17 cellular contexts compared by ENCODE assay signal in genomic region chr2:50125230-50125629, GRCh38.
"Had no signal": no experiment of that assay in that cellular context is flagged by ENCODE, and none has a peak within 500 bp of the region (broad histone marks: within the 10 kb centered on the region; RNA-seq: fewer than 3 reads in every experiment).

No MANE protein-coding gene starts in this region.

- H3K4me1 Mint-ChIP-seq: activated CD4-positive, alpha-beta memory T cell treated with anti-CD3 and anti-CD28 coated beads, Interleukin-2, amount 10 ng/mL, durations not matched to agents 7 days and 5 days; activated CD4-positive, alpha-beta T cell treated with anti-CD3 and anti-CD28 coated beads for 36 hours; activated naive CD8-positive, alpha-beta T cell treated with anti-CD3 and anti-CD28 coated beads for 36 hours; naive thymus-derived CD4-positive, alpha-beta T cell; stimulated activated effector memory CD8-positive, alpha-beta T cell treated with anti-CD3 and anti-CD28 coated beads, Interleukin-12 subunit alpha, Interleukin-12 subunit beta, amount 100 ng/mL, for 72 hours had no signal

- H3K27ac ChIP-seq: neutrophil, tibial artery, uterus, WERI-Rb-1 had no signal

- H3K4me3 Mint-ChIP-seq: activated CD4-positive, alpha-beta memory T cell treated with anti-CD3 and anti-CD28 coated beads, Interleukin-2, amount 10 ng/mL, durations not matched to agents 7 days and 5 days; activated CD4-positive, alpha-beta T cell treated with anti-CD3 and anti-CD28 coated beads for 36 hours; activated naive CD8-positive, alpha-beta T cell treated with anti-CD3 and anti-CD28 coated beads for 36 hours; endodermal cell; naive thymus-derived CD4-positive, alpha-beta T cell; stimulated activated effector memory CD8-positive, alpha-beta T cell treated with anti-CD3 and anti-CD28 coated beads, Interleukin-12 subunit alpha, Interleukin-12 subunit beta, amount 100 ng/mL, for 72 hours had no signal

- H3K9me3 Mint-ChIP-seq: activated CD4-positive, alpha-beta memory T cell treated with anti-CD3 and anti-CD28 coated beads, Interleukin-2, amount 10 ng/mL, durations not matched to agents 7 days and 5 days; endodermal cell had no signal

- H3K27ac Mint-ChIP-seq: activated CD4-positive, alpha-beta memory T cell treated with anti-CD3 and anti-CD28 coated beads, Interleukin-2, amount 10 ng/mL, durations not matched to agents 7 days and 5 days; activated CD4-positive, alpha-beta T cell treated with anti-CD3 and anti-CD28 coated beads for 36 hours; activated naive CD8-positive, alpha-beta T cell treated with anti-CD3 and anti-CD28 coated beads for 36 hours; endodermal cell; naive thymus-derived CD4-positive, alpha-beta T cell; stimulated activated effector memory CD8-positive, alpha-beta T cell treated with anti-CD3 and anti-CD28 coated beads, Interleukin-12 subunit alpha, Interleukin-12 subunit beta, amount 100 ng/mL, for 72 hours had no signal

- H3K27me3 Mint-ChIP-seq: activated CD4-positive, alpha-beta memory T cell treated with anti-CD3 and anti-CD28 coated beads, Interleukin-2, amount 10 ng/mL, durations not matched to agents 7 days and 5 days; activated CD4-positive, alpha-beta T cell treated with anti-CD3 and anti-CD28 coated beads for 36 hours; activated naive CD8-positive, alpha-beta T cell treated with anti-CD3 and anti-CD28 coated beads for 36 hours; naive thymus-derived CD4-positive, alpha-beta T cell had no signal

- DNase-seq: activated CD4-positive, alpha-beta memory T cell treated with anti-CD3 and anti-CD28 coated beads, Interleukin-2, amount 10 ng/mL, durations not matched to agents 7 days and 5 days; activated CD4-positive, alpha-beta T cell treated with anti-CD3 and anti-CD28 coated beads for 36 hours; activated gamma-delta T cell; activated naive CD8-positive, alpha-beta T cell treated with anti-CD3 and anti-CD28 coated beads for 36 hours; activated T-cell treated with anti-CD3 and anti-CD28 coated beads, Interleukin-2, amount 50 U/mL, for 48 hours; anterior cingulate cortex; endodermal cell; erythroblast; hypothalamus; naive thymus-derived CD4-positive, alpha-beta T cell; right cardiac atrium; small intestine; tibial artery; uterus; WERI-Rb-1 had no signal

- H3K36me3 Mint-ChIP-seq: activated naive CD8-positive, alpha-beta T cell treated with anti-CD3 and anti-CD28 coated beads for 36 hours; naive thymus-derived CD4-positive, alpha-beta T cell; stimulated activated effector memory CD8-positive, alpha-beta T cell treated with anti-CD3 and anti-CD28 coated beads, Interleukin-12 subunit alpha, Interleukin-12 subunit beta, amount 100 ng/mL, for 72 hours had no signal
